Comparison of ENCODE assay signal across 10 cellular contexts in the genomic region with DNA sequence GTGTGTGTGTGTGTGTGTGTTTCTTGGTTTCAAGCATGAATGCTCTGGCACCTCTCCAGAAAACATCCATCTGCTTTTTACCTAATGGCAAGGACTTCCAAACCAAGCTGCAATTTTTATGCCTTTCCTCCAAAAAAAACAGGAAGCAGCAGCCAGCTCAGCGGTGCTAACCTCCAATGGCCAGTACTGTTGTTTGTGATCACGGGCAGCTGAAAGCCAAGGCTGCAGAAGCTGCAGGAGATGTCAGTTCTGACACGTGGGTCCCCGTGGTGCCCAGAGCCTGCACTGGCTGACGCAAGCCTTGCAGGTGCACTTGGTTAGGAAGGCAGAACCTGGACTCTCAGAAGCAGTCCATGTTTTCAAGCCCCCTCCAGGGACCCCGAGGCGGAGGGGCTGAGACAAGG.
DNase-seq lines count a peak whose midpoint lies in the region; ATAC-seq and TF ChIP-seq lines count a peak whose summit lies in the region.
"Had no signal": no experiment of that assay in that cellular context is flagged by ENCODE, and none has a peak within 500 bp of the region (broad histone marks: within the 10 kb centered on the region; RNA-seq: fewer than 3 reads in every experiment).

No MANE protein-coding gene starts in this region.

- no peaks in the 10 kb centered on the region for H3K9me3 ChIP-seq in tibial artery

- H3K4me3 ChIP-seq in foreskin fibroblast (ENCODE audit: low read depth in 1 of 2, low read length in 2 of 2) = no peak overlapping the region
- H3K4me3 ChIP-seq in tibial artery = no peak overlapping the region

- peak overlapping the region; percentile 37 to 43 for H3K27ac ChIP-seq in tibial artery

- H3K36me3 ChIP-seq in tibial artery = no peaks in the 10 kb centered on the region

- H3K36me3 Mint-ChIP-seq in activated T-cell treated with anti-CD3 and anti-CD28 coated beads, Interleukin-2, amount 50 U/mL, for 4 hours (ENCODE audit: insufficient read depth) = no peaks in the 10 kb centered on the region
- H3K36me3 Mint-ChIP-seq: CD4-positive, CD25-positive, alpha-beta regulatory T cell had no signal

- intact Hi-C loops in tibial artery (cut with DNase I; ENCODE audit: low total_unique reads) = no loop called here
- intact Hi-C loops in left colon (cut with DNase I, micrococcal nuclease) = no loop called here

- TF ChIP-seq CTCF in foreskin fibroblast (IDR thresholded peaks at IDR 0.05; ENCODE audit: low read depth, low read length) = no peak
- no peak for TF ChIP-seq CTCF in tibial artery (IDR thresholded peaks at IDR 0.05)

- no peaks in the 10 kb centered on the region for H3K27me3 ChIP-seq in tibial artery

- DNase-seq in SKM-1 treated with dmso at 0.1 percent for 144 hours (lab: John Stamatoyannopoulos, UW; ENCODE audit: unreplicated experiment) = peak; percentile 7
- no peak for DNase-seq in SKM-1 (lab: John Stamatoyannopoulos, UW; ENCODE audit: unreplicated experiment)
- peak; percentile 8 for DNase-seq in RPMI7951 (ENCODE audit: low read depth)
- peak; percentile 67 to 81 for DNase-seq in foreskin fibroblast
- DNase-seq in tibial artery = peak; percentile 35 to 74
- DNase-seq in left colon = no peak
- DNase-seq in DMS153 treated with DMSO at 0.1 percent for 48 hours (lab: John Stamatoyannopoulos, UW; ENCODE audit: unreplicated experiment) = no peak
- no peak for DNase-seq in activated T-cell treated with anti-CD3 and anti-CD28 coated beads, Interleukin-2, amount 50 U/mL, for 4 hours
- DNase-seq: activated CD4-positive, alpha-beta T cell treated with anti-CD3 and anti-CD28 coated beads, Interleukin-2, amount 50 U/mL, for 4 hours; CD4-positive, CD25-positive, alpha-beta regulatory T cell had no signal

- no peak for ATAC-seq in left colon
- ATAC-seq in activated T-cell treated with anti-CD3 and anti-CD28 coated beads, Interleukin-2, amount 50 U/mL, for 4 hours = no peak

- H3K9me3 Mint-ChIP-seq in activated T-cell treated with anti-CD3 and anti-CD28 coated beads, Interleukin-2, amount 50 U/mL, for 4 hours = no peaks in the 10 kb centered on the region

- H3K4me1 ChIP-seq in tibial artery = peaks cover 0 to 16% (median 2%) of the 10 kb centered on the region in 4 donors

- no peaks in the 10 kb centered on the region for H3K27me3 Mint-ChIP-seq in activated T-cell treated with anti-CD3 and anti-CD28 coated beads, Interleukin-2, amount 50 U/mL, for 4 hours (ENCODE audit: low read depth)
- H3K27me3 Mint-ChIP-seq: CD4-positive, CD25-positive, alpha-beta regulatory T cell had no signal

- H3K4me1 Mint-ChIP-seq in activated T-cell treated with anti-CD3 and anti-CD28 coated beads, Interleukin-2, amount 50 U/mL, for 4 hours (ENCODE audit: low read depth) = no peaks in the 10 kb centered on the region
- H3K4me1 Mint-ChIP-seq: CD4-positive, CD25-positive, alpha-beta regulatory T cell had no signal

- no peak overlapping the region for H3K4me3 Mint-ChIP-seq in activated T-cell treated with anti-CD3 and anti-CD28 coated beads, Interleukin-2, amount 50 U/mL, for 4 hours
- H3K4me3 Mint-ChIP-seq: CD4-positive, CD25-positive, alpha-beta regulatory T cell had no signal

Comparison
In these comparisons a context has a peak if more than half of its experiments do, and no peak if none do; other contexts are left out.
1. DNase-seq: peak in SKM-1 treated with dmso at 0.1 percent for 144 hours (single experiment), RPMI7951 (single experiment), foreskin fibroblast (2 of 2) and tibial artery (2 of 2); none in SKM-1 (single experiment), left colon (0 of 2), DMS153 treated with DMSO at 0.1 percent for 48 hours (single experiment) and activated T-cell treated with anti-CD3 and anti-CD28 coated beads, Interleukin-2, amount 50 U/mL, for 4 hours (single experiment).